In the genomic region with DNA sequence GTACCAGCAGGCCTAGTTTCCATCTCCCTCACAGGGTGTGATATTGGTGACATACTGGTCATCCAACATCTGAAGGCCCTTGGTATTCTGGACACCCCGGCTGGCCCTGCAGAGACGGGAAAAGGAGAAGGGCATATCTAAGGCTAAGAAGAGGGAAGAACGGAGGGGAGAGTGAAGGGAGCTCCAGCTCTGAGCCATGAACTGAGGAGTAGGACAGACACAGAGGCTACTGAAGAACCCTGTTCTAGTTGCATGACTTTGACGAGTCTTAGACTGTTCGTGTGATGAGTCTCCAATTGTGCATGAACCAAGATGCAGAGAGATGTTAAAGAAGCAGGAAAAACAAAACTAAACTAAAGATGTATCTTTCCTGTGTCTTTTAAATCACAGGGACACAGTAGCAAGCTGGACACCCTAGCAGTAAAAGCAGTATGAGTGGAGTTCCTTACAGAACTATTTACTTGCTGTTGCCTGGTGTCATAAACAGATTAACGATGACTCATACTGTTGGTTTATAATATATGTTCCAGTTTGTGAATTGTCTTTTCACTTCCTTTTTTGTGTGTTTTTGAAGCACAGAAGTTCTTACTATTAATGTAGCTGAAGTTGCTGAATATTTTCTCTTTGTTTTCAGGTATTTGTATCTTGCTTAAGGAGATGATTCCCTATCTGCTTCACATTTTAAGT, we compare ENCODE assay signal across 10 cellular contexts. TPM values are rescaled to one million over a fixed set of nuclear protein-coding genes. Genes with fewer than 3 reads are reported as not detected.
A peak's percentile ranks its signal among the peaks of the same experiment; 100 is the strongest.
DNase-seq lines count a peak whose midpoint lies in the region; ATAC-seq and TF ChIP-seq lines count a peak whose summit lies in the region.
"Had no signal": no experiment of that assay in that cellular context is flagged by ENCODE, and none has a peak within 500 bp of the region (broad histone marks: within the 10 kb centered on the region; RNA-seq: fewer than 3 reads in every experiment).

No MANE protein-coding gene starts in this region.

- no peak overlapping the region for H3K4me3 ChIP-seq in CD8-positive, alpha-beta T cell (ENCODE audit: low read depth, low read length)

- no peak overlapping the region for H3K27ac ChIP-seq in CD8-positive, alpha-beta T cell (ENCODE audit: low read depth, low read length)
- H3K27ac ChIP-seq: KMS-11 had no signal

- TF ChIP-seq CTCF in CD8-positive, alpha-beta T cell (IDR thresholded peaks at IDR 0.05): no peak
- no peak for TF ChIP-seq CTCF in activated B cell treated with CpG ODN at 0.5 μM for 24 hours (IDR thresholded peaks at IDR 0.05)

- ATAC-seq in CD8-positive, alpha-beta T cell: peak; percentile 58
- ATAC-seq in GM19452 (IDR thresholded peaks at IDR 0.05; ENCODE audit: unreplicated experiment) (peak; percentile 100), HG03439 (IDR thresholded peaks at IDR 0.05; ENCODE audit: unreplicated experiment) (peak; percentile 100), activated B cell treated with CpG ODN at 0.5 μM for 24 hours (ENCODE audit: low read depth) (peak; percentile 86)

- intact Hi-C loops in CD8-positive, alpha-beta T cell (cut with DNase I, micrococcal nuclease): no loop called here
- intact Hi-C loops in activated B cell treated with CpG ODN at 0.5 μM for 24 hours (cut with micrococcal nuclease): loop anchor here (1.0 kb wide), 1 partner anchor 12 kb away; no protein-coding TSS in a partner anchor

- H3K9me3 Mint-ChIP-seq in CD8-positive, alpha-beta T cell: peaks cover 3% of the 10 kb centered on the region
- H3K9me3 Mint-ChIP-seq in activated B cell treated with CpG ODN at 0.5 μM for 24 hours: no peaks in the 10 kb centered on the region
- H3K9me3 Mint-ChIP-seq: neural crest cell had no signal

- CTCF ChIA-PET in CD8-positive, alpha-beta T cell (lab: Charles Lee): no interaction called here
- CTCF ChIA-PET in activated B cell treated with CpG ODN at 0.5 μM for 24 hours (lab: Charles Lee): no interaction called here

- no peaks in the 10 kb centered on the region for H3K9me3 ChIP-seq in CD8-positive, alpha-beta T cell (ENCODE audit: low read length)

- H3K27me3 Mint-ChIP-seq in CD8-positive, alpha-beta T cell (ENCODE audit: low read depth): no peaks in the 10 kb centered on the region
- H3K27me3 Mint-ChIP-seq in activated B cell treated with CpG ODN at 0.5 μM for 24 hours: peaks cover 2% of the 10 kb centered on the region

- peak overlapping the region; percentile 74 for H3K27ac Mint-ChIP-seq in CD8-positive, alpha-beta T cell
- peak overlapping the region; percentile 16 for H3K27ac Mint-ChIP-seq in activated B cell treated with CpG ODN at 0.5 μM for 24 hours

- peaks cover 19% of the 10 kb centered on the region for H3K4me1 Mint-ChIP-seq in CD8-positive, alpha-beta T cell (ENCODE audit: low read depth)
- H3K4me1 Mint-ChIP-seq in activated B cell treated with CpG ODN at 0.5 μM for 24 hours: peaks cover 15% of the 10 kb centered on the region
- H3K4me1 Mint-ChIP-seq: neural crest cell had no signal

- H3K27me3 ChIP-seq in CD8-positive, alpha-beta T cell (ENCODE audit: insufficient read depth, low read length): no peaks in the 10 kb centered on the region

- DNase-seq in CD8-positive, alpha-beta T cell: no peak
- DNase-seq in activated B cell treated with CpG ODN at 0.5 μM for 24 hours (no peak), iris pigment epithelial cell (ENCODE audit: low read depth) (peak; percentile 82), midbrain (lab: John Stamatoyannopoulos, UW) (no peak)
- DNase-seq in stimulated activated CD4-positive, alpha-beta T cell treated with anti-CD3 and anti-CD28 coated beads, Interleukin-1b, Interleukin-23, amount 100 ng/mL, for 48 hours: no peak
- DNase-seq in stimulated activated CD4-positive, alpha-beta T cell treated with anti-CD3 and anti-CD28 coated beads, Interleukin-15, amount 100 ng/mL, for 24 hours: no peak

- no peaks in the 10 kb centered on the region for H3K36me3 Mint-ChIP-seq in CD8-positive, alpha-beta T cell
- H3K36me3 Mint-ChIP-seq in activated B cell treated with CpG ODN at 0.5 μM for 24 hours (ENCODE audit: low read depth): no peaks in the 10 kb centered on the region

- no peaks in the 10 kb centered on the region for H3K36me3 ChIP-seq in CD8-positive, alpha-beta T cell (ENCODE audit: insufficient read depth, low read length)

- H3K4me1 ChIP-seq in CD8-positive, alpha-beta T cell (ENCODE audit: insufficient read depth, low read length): peaks cover 9% of the 10 kb centered on the region

- POLR2A ChIA-PET in CD8-positive, alpha-beta T cell (lab: Charles Lee): no interaction called here
- POLR2A ChIA-PET in activated B cell treated with CpG ODN at 0.5 μM for 24 hours (lab: Charles Lee): no interaction called here

- no peak overlapping the region for H3K4me3 Mint-ChIP-seq in CD8-positive, alpha-beta T cell
- H3K4me3 Mint-ChIP-seq in activated B cell treated with CpG ODN at 0.5 μM for 24 hours: no peak overlapping the region
- H3K4me3 Mint-ChIP-seq: neural crest cell had no signal

RNA-seq across cellular contexts. Expression of a gene that starts 15.5 kb away (rescaled TPM):
- total RNA-seq in CD8-positive, alpha-beta T cell: under 1 TPM; 0.24 to 0.86 TPM
- not detected in 2 replicates for total RNA-seq in activated B cell treated with CpG ODN at 0.5 μM for 24 hours
